ENCODE assay signal across 26 cellular contexts in genomic region chr13:71663431-71663830, GRCh38.
"Had no signal": no experiment of that assay in that cellular context is flagged by ENCODE, and none has a peak within 500 bp of the region (broad histone marks: within the 10 kb centered on the region; RNA-seq: fewer than 3 reads in every experiment).

No MANE protein-coding gene starts in this region.

- H3K36me3 Mint-ChIP-seq: naive thymus-derived CD4-positive, alpha-beta T cell; stimulated activated effector memory CD8-positive, alpha-beta T cell treated with anti-CD3 and anti-CD28 coated beads, Interleukin-12 subunit alpha, Interleukin-12 subunit beta, amount 100 ng/mL, for 72 hours; type B pancreatic cell had no signal

- H3K4me3 Mint-ChIP-seq: naive thymus-derived CD4-positive, alpha-beta T cell; nephron; stimulated activated effector memory CD8-positive, alpha-beta T cell treated with anti-CD3 and anti-CD28 coated beads, Interleukin-12 subunit alpha, Interleukin-12 subunit beta, amount 100 ng/mL, for 72 hours; type B pancreatic cell had no signal

- H3K4me3 ChIP-seq: dorsolateral prefrontal cortex, left lung, psoas muscle, right atrium auricular region, stomach, testis, tibial artery had no signal

- H3K27ac Mint-ChIP-seq: naive thymus-derived CD4-positive, alpha-beta T cell; stimulated activated effector memory CD8-positive, alpha-beta T cell treated with anti-CD3 and anti-CD28 coated beads, Interleukin-12 subunit alpha, Interleukin-12 subunit beta, amount 100 ng/mL, for 72 hours; type B pancreatic cell had no signal

- DNase-seq: central memory CD4-positive, alpha-beta T cell; dorsolateral prefrontal cortex; effector CD4-positive, alpha-beta T cell; foreskin melanocyte; hypothalamus; kidney; left cardiac atrium; left lung; mesenchymal stem cell; midbrain; naive thymus-derived CD4-positive, alpha-beta T cell; nucleus accumbens; psoas muscle; stimulated activated CD4-positive, alpha-beta T cell treated with anti-CD3 and anti-CD28 coated beads, Interleukin-2, amount 100 ng/mL, for 24 hours; stimulated activated CD4-positive, alpha-beta T cell treated with anti-CD3 and anti-CD28 coated beads, Interleukin-4, amount 100 ng/mL, for 24 hours; stimulated activated naive CD4-positive, alpha-beta T cell treated with Interleukin-2 at 50 U/mL for 16 hours; stomach; testis; tibial artery had no signal

- ATAC-seq: esophagus mucosa; left cardiac atrium; left lung; naive thymus-derived CD4-positive, alpha-beta T cell; psoas muscle; sciatic nerve; stimulated activated effector memory CD8-positive, alpha-beta T cell treated with anti-CD3 and anti-CD28 coated beads, Interleukin-12 subunit alpha, Interleukin-12 subunit beta, amount 100 ng/mL, for 72 hours had no signal

- H3K4me1 Mint-ChIP-seq: naive thymus-derived CD4-positive, alpha-beta T cell; stimulated activated effector memory CD8-positive, alpha-beta T cell treated with anti-CD3 and anti-CD28 coated beads, Interleukin-12 subunit alpha, Interleukin-12 subunit beta, amount 100 ng/mL, for 72 hours had no signal

- H3K27me3 Mint-ChIP-seq: naive thymus-derived CD4-positive, alpha-beta T cell; type B pancreatic cell had no signal

- FAIRE-seq: colon, kidney had no signal

- H3K9me3 Mint-ChIP-seq: nephron; stimulated activated effector memory CD8-positive, alpha-beta T cell treated with anti-CD3 and anti-CD28 coated beads, Interleukin-12 subunit alpha, Interleukin-12 subunit beta, amount 100 ng/mL, for 72 hours; type B pancreatic cell had no signal
